Comparison of ENCODE assay signal across 8 cellular contexts in genomic region chr12:118371354-118372282, GRCh38. TPM values are rescaled to one million over a fixed set of nuclear protein-coding genes. Genes with fewer than 3 reads are reported as not detected.
DNase-seq lines count a peak whose midpoint lies in the region; ATAC-seq and TF ChIP-seq lines count a peak whose summit lies in the region.

No MANE protein-coding gene starts in this region.

- WGBS in lower leg skin, 2 donors, result 1 to 2% methylated on average over 32 to 49 of the region's 59 CpGs

- DNase-seq in RPMI7951 (ENCODE audit: low read depth) (peak; percentile 35), caudate nucleus (lab: John Stamatoyannopoulos, UW) (peak in 8 of 61 donors; percentile 3 to 43 (median 12)), lower leg skin (ENCODE audit: low spot score in 2 of 2) (peak in 1 of 2 donors; percentile 84), RKO (ENCODE audit: low spot score) (no peak)

- ATAC-seq in HG03135 (IDR thresholded peaks at IDR 0.05; ENCODE audit: unreplicated experiment), result no peak
- no peak for ATAC-seq in HG02610 (IDR thresholded peaks at IDR 0.05; ENCODE audit: unreplicated experiment)

- TF ChIP-seq CTCF in GM12875 (IDR thresholded peaks at IDR 0.05; ENCODE audit: borderline replicate concordance, insufficient read depth, low read depth, low read length) (no peak), lower leg skin (IDR thresholded peaks at IDR 0.05) (no peak)

- H3K27ac ChIP-seq in caudate nucleus (ENCODE audit: low read depth, low read length) (peak overlapping the region; percentile 16), temporal lobe (ENCODE audit: low read depth, low read length) (peak overlapping the region; percentile 17)

- no peak for TF ChIP-seq POLR2A in lower leg skin (IDR thresholded peaks at IDR 0.05)

- intact Hi-C loops in lower leg skin (cut with DNase I; ENCODE audit: low total_unique reads), result no loop called here

- H3K4me3 ChIP-seq in GM12875 (ENCODE audit: low read depth, low read length) (peak overlapping the region; percentile 99), lower leg skin (ENCODE audit: low read depth, poor library complexity, severe bottlenecking) (peak overlapping the region; percentile 77)

RNA-seq across cellular contexts. Expression of gene TAOK3, which starts 1.1 kb away (rescaled TPM):
- 17.7 and 22.6 TPM in 2 replicates for total RNA-seq in RPMI7951 (2014; rRNA removed; shearing (Covaris generic))
- total RNA-seq in lower leg skin, result 10 to 100 TPM; 15.7 to 46.6 (median 24.7) TPM
- total RNA-seq in temporal lobe, result 42.0 TPM

RNA-seq across cellular contexts. Expression of gene SUDS3, which starts 4.7 kb away (rescaled TPM):
- total RNA-seq in RPMI7951 (2014; rRNA removed; shearing (Covaris generic)), result 20.5 and 32.0 TPM in 2 replicates
- total RNA-seq in lower leg skin (10 to 100 TPM; 33.9 to 85.0 (median 68.9) TPM), temporal lobe (43.3 TPM)
